ENCODE assay signal across 14 cellular contexts in the genomic region with DNA sequence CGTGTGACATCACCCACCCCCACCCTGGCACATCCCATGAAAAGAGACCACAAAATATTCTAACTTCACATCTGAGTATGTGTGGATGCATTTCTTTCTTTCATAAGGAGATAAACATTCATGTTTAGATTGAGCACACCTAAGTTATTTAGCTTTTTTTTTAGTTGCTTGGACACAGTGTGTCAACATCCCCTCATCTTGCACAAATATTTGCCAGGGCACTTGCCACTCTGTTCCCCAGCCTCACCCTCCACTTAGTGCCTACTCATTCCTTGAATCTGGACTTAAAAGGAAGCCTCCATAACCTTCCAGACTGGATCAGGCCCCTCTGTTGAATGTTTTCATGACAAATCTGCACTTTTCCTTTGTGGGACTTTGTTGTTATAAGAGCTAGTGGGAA.
DNase-seq lines count a peak whose midpoint lies in the region; ATAC-seq and TF ChIP-seq lines count a peak whose summit lies in the region.
"Had no signal": no experiment of that assay in that cellular context is flagged by ENCODE, and none has a peak within 500 bp of the region (broad histone marks: within the 10 kb centered on the region; RNA-seq: fewer than 3 reads in every experiment).

No MANE protein-coding gene starts in this region.

- no peak for ATAC-seq in HG02970 (IDR thresholded peaks at IDR 0.05; ENCODE audit: low FRiP score, unreplicated experiment)
- ATAC-seq: CD8-positive, alpha-beta T cell; HCT116 had no signal

- H4K91ac ChIP-seq in mesenchymal stem cell (ENCODE audit: low read length) = no peak overlapping the region

- peak; percentile 21 for DNase-seq in SIG-M5 treated with dmso at 0.1 percent for 504 hours (lab: John Stamatoyannopoulos, UW; ENCODE audit: unreplicated experiment)
- DNase-seq in SIG-M5 (lab: John Stamatoyannopoulos, UW) = no peak
- peak; percentile 24 for DNase-seq in NCI-H226
- peak; percentile 3 for DNase-seq in mesenchymal stem cell
- no peak for DNase-seq in BE2C
- DNase-seq in stimulated activated CD4-positive, alpha-beta T cell treated with anti-CD3 and anti-CD28 coated beads, Interleukin-15, amount 100 ng/mL, for 24 hours = no peak
- DNase-seq in stimulated activated CD4-positive, alpha-beta T cell treated with anti-CD3 and anti-CD28 coated beads, Interleukin-4, amount 100 ng/mL, for 24 hours = no peak
- DNase-seq: 8988T; ACHN; CD8-positive, alpha-beta T cell; COR-L47; GM23248 had no signal

- no peak overlapping the region for H2BK15ac ChIP-seq in mesenchymal stem cell (ENCODE audit: low read depth, poor library complexity, severe bottlenecking)

- no peak overlapping the region for H4K8ac ChIP-seq in mesenchymal stem cell (ENCODE audit: low read length)

- H3K18ac ChIP-seq in mesenchymal stem cell (ENCODE audit: low read depth in 1 of 2, low read length in 2 of 2) = no peak overlapping the region

- no peak overlapping the region for H3K14ac ChIP-seq in mesenchymal stem cell (ENCODE audit: low read length in 2 of 2)

- H2BK12ac ChIP-seq in mesenchymal stem cell (ENCODE audit: low read length in 2 of 2) = no peak overlapping the region

- H3K4me3 ChIP-seq in mesenchymal stem cell (ENCODE audit: insufficient read depth in 1 of 2, low read depth in 1 of 2, low read length in 2 of 2) = no peak overlapping the region
- H3K4me3 ChIP-seq in BE2C (ENCODE audit: low read depth, low read length) = no peak overlapping the region
- H3K4me3 ChIP-seq: GM23248 had no signal

- no peak overlapping the region for H3K27ac ChIP-seq in mesenchymal stem cell (ENCODE audit: low read length, poor library complexity, severe bottlenecking)
- H3K27ac ChIP-seq: GM23248 had no signal

- no peak overlapping the region for H3K23ac ChIP-seq in mesenchymal stem cell (ENCODE audit: low read length in 2 of 2)

- H3K79me1 ChIP-seq in mesenchymal stem cell (replicated peaks; ENCODE audit: low read length, poor library complexity, severe bottlenecking) = no peaks in the 10 kb centered on the region

- peaks cover 20% of the 10 kb centered on the region for H3K9me3 ChIP-seq in mesenchymal stem cell (ENCODE audit: control insufficient read depth, low read length)
- peaks cover 2% of the 10 kb centered on the region; the same call in 1 of the 2 replicates for H3K9me3 ChIP-seq in BE2C

- TF ChIP-seq CTCF in BE2C (IDR thresholded peaks at IDR 0.05; ENCODE audit: low read depth, low read length) = no peak

- H3K4me1 ChIP-seq in mesenchymal stem cell (ENCODE audit: control insufficient read depth, insufficient read depth, low read depth, low read length) (peaks cover 4% of the 10 kb centered on the region), BE2C (no peaks in the 10 kb centered on the region)

- H2BK120ac ChIP-seq in mesenchymal stem cell (ENCODE audit: low read depth, low read length) = no peak overlapping the region

- no peak overlapping the region for H3K4ac ChIP-seq in mesenchymal stem cell (ENCODE audit: low read depth in 1 of 2, low read length in 2 of 2)

- H3K27me3 ChIP-seq in mesenchymal stem cell (ENCODE audit: control insufficient read depth in 1 of 2, insufficient read depth in 1 of 2, low read length in 2 of 2) (no peaks in the 10 kb centered on the region), BE2C (no peaks in the 10 kb centered on the region)

- no peak overlapping the region for H3K9ac ChIP-seq in mesenchymal stem cell (ENCODE audit: low read length)
- H3K9ac ChIP-seq: GM23248 had no signal

- H3K36me3 ChIP-seq in mesenchymal stem cell (ENCODE audit: control insufficient read depth in 1 of 2, insufficient read depth in 2 of 2, low read depth in 1 of 2, low read length in 2 of 2) (no peaks in the 10 kb centered on the region), BE2C (no peaks in the 10 kb centered on the region)

- WGBS in mesenchymal stem cell = 100% methylated on average over 1 of the region's 1 CpG

- no peak overlapping the region for H2BK5ac ChIP-seq in mesenchymal stem cell (ENCODE audit: low read depth, low read length, poor library complexity, severe bottlenecking)

- no peak overlapping the region for H2AK5ac ChIP-seq in mesenchymal stem cell (ENCODE audit: low read length, severe bottlenecking)

- H3K4me2 ChIP-seq in mesenchymal stem cell (ENCODE audit: low read length, poor library complexity, severe bottlenecking) = no peak overlapping the region

- H2AFZ ChIP-seq in mesenchymal stem cell (ENCODE audit: low read depth, low read length) = no peak overlapping the region
- H2AFZ ChIP-seq: GM23248 had no signal

Comparison
In these comparisons a context has a peak if more than half of its experiments do, and no peak if none do; other contexts are left out.
1. DNase-seq: peak in SIG-M5 treated with dmso at 0.1 percent for 504 hours (single experiment), NCI-H226 (single experiment) and mesenchymal stem cell (single experiment); none in SIG-M5 (single experiment), BE2C (single experiment), stimulated activated CD4-positive, alpha-beta T cell treated with anti-CD3 and anti-CD28 coated beads, Interleukin-15, amount 100 ng/mL, for 24 hours (single experiment) and stimulated activated CD4-positive, alpha-beta T cell treated with anti-CD3 and anti-CD28 coated beads, Interleukin-4, amount 100 ng/mL, for 24 hours (single experiment).